ENCODE assay signal across 10 cellular contexts in genomic region chr10:29659770-29660097, GRCh38. TPM values are rescaled to one million over a fixed set of nuclear protein-coding genes. Genes with fewer than 3 reads are reported as not detected.
A peak's percentile ranks its signal among the peaks of the same experiment; 100 is the strongest.
DNase-seq lines count a peak whose midpoint lies in the region; ATAC-seq, FAIRE-seq and TF ChIP-seq lines count a peak whose summit lies in the region.
"Had no signal": no experiment of that assay in that cellular context is flagged by ENCODE, and none has a peak within 500 bp of the region (broad histone marks: within the 10 kb centered on the region; RNA-seq: fewer than 3 reads in every experiment).

No MANE protein-coding gene starts in this region.

- H3K9me3 ChIP-seq in T-helper 17 cell (ENCODE audit: control insufficient read depth, low read length, poor library complexity, severe bottlenecking) (no peaks in the 10 kb centered on the region), keratinocyte (ENCODE audit: control insufficient read depth, low read depth, low read length) (no peaks in the 10 kb centered on the region)

- H3K27me3 ChIP-seq in keratinocyte (ENCODE audit: control insufficient read depth, extremely low read depth, insufficient read depth, low read length): no peaks in the 10 kb centered on the region

- DNase-seq in HFFc6 (no peak), T-helper 17 cell (no peak), keratinocyte (ENCODE audit: low read depth, low spot score) (no peak), NCI-H446 treated with DMSO at 0.1 percent for 48 hours (lab: John Stamatoyannopoulos, UW) (no peak), NCI-H1930 (lab: John Stamatoyannopoulos, UW) (no peak)
- no peak for DNase-seq in stimulated activated effector memory CD8-positive, alpha-beta T cell treated with anti-CD3 and anti-CD28 coated beads, Interleukin-12 subunit alpha, Interleukin-12 subunit beta, amount 100 ng/mL, for 72 hours (ENCODE audit: low spot score in 2 of 2)
- DNase-seq in activated CD4-positive, alpha-beta T cell treated with anti-CD3 and anti-CD28 coated beads for 1 hour: no peak
- DNase-seq: amygdala, NCI-H345 had no signal

- H3K27me3 Mint-ChIP-seq in HFFc6 (ENCODE audit: insufficient read depth) (peaks cover 13% of the 10 kb centered on the region), T-helper 17 cell (no peaks in the 10 kb centered on the region)

- no peak overlapping the region for H2AFZ ChIP-seq in keratinocyte (ENCODE audit: control insufficient read depth, low read length)

- H3K9me1 ChIP-seq in keratinocyte (ENCODE audit: control insufficient read depth, extremely low read depth, insufficient read depth, low read length): no peaks in the 10 kb centered on the region

- peak overlapping the region; percentile 74 for H3K27ac ChIP-seq in keratinocyte (ENCODE audit: control insufficient read depth, insufficient read depth, low read length)

- H3K4me3 Mint-ChIP-seq in HFFc6 (peak overlapping the region; percentile 29), T-helper 17 cell (peak overlapping the region; percentile 80)
- H3K4me3 Mint-ChIP-seq in stimulated activated effector memory CD8-positive, alpha-beta T cell treated with anti-CD3 and anti-CD28 coated beads, Interleukin-12 subunit alpha, Interleukin-12 subunit beta, amount 100 ng/mL, for 72 hours: peak overlapping the region; percentile 58

- no peak for TF ChIP-seq CTCF in HFFc6 (IDR thresholded peaks at IDR 0.05)
- no peak for TF ChIP-seq CTCF in keratinocyte (optimal IDR thresholded peaks at IDR 0.05 in 1 of 3, IDR thresholded peaks at IDR 0.05 in 1 of 3, conservative IDR thresholded peaks at IDR 0.05 in 1 of 3; ENCODE audit: extremely low read depth in 1 of 3, insufficient read depth in 2 of 3, low read length in 3 of 3)

- no peak overlapping the region for H3K4me3 ChIP-seq in keratinocyte (ENCODE audit: control insufficient read depth in 2 of 3, extremely low read depth in 1 of 3, insufficient read depth in 2 of 3, low read depth in 1 of 3, low read length in 3 of 3)

- dilution Hi-C loops in keratinocyte (cut with MboI; ENCODE audit: extremely low pct_ligation_motif_present, low sequenced_read_pairs): no loop called here

- H3K36me3 ChIP-seq in keratinocyte (ENCODE audit: control insufficient read depth in 2 of 2, extremely low read depth in 1 of 2, insufficient read depth in 2 of 2, low read length in 2 of 2): peaks cover 6 to 13% of the 10 kb centered on the region in 2 experiments

- no peak for FAIRE-seq in keratinocyte (lab: Jason Lieb, UNC)

- peaks cover 33% of the 10 kb centered on the region for H3K4me1 ChIP-seq in keratinocyte (ENCODE audit: control insufficient read depth, extremely low read depth, insufficient read depth, low read length)

- H3K27ac Mint-ChIP-seq in HFFc6 (peak overlapping the region; percentile 92), T-helper 17 cell (peak overlapping the region; percentile 96)
- no peak overlapping the region for H3K27ac Mint-ChIP-seq in stimulated activated effector memory CD8-positive, alpha-beta T cell treated with anti-CD3 and anti-CD28 coated beads, Interleukin-12 subunit alpha, Interleukin-12 subunit beta, amount 100 ng/mL, for 72 hours

- H3K9me3 Mint-ChIP-seq in HFFc6: peaks cover 23% of the 10 kb centered on the region
- no peaks in the 10 kb centered on the region for H3K9me3 Mint-ChIP-seq in stimulated activated effector memory CD8-positive, alpha-beta T cell treated with anti-CD3 and anti-CD28 coated beads, Interleukin-12 subunit alpha, Interleukin-12 subunit beta, amount 100 ng/mL, for 72 hours

- no peak for ATAC-seq in T-helper 17 cell
- ATAC-seq in stimulated activated effector memory CD8-positive, alpha-beta T cell treated with anti-CD3 and anti-CD28 coated beads, Interleukin-12 subunit alpha, Interleukin-12 subunit beta, amount 100 ng/mL, for 72 hours: no peak
- no peak for ATAC-seq in GM21423 (IDR thresholded peaks at IDR 0.05; ENCODE audit: unreplicated experiment)

- H4K20me1 ChIP-seq in keratinocyte (ENCODE audit: control insufficient read depth, extremely low read depth, insufficient read depth, low read length): no peaks in the 10 kb centered on the region

- H3K4me1 Mint-ChIP-seq in HFFc6 (ENCODE audit: low read depth): peaks cover 25% of the 10 kb centered on the region
- H3K4me1 Mint-ChIP-seq in T-helper 17 cell: peaks cover 19% of the 10 kb centered on the region
- H3K4me1 Mint-ChIP-seq in stimulated activated effector memory CD8-positive, alpha-beta T cell treated with anti-CD3 and anti-CD28 coated beads, Interleukin-12 subunit alpha, Interleukin-12 subunit beta, amount 100 ng/mL, for 72 hours: peaks cover 40% of the 10 kb centered on the region

- H3K79me2 ChIP-seq in keratinocyte (ENCODE audit: control insufficient read depth, insufficient read depth, low read length): peaks cover 8% of the 10 kb centered on the region

- peaks cover 14% of the 10 kb centered on the region for H3K36me3 Mint-ChIP-seq in HFFc6 (ENCODE audit: low read depth)
- peaks cover 5% of the 10 kb centered on the region for H3K36me3 Mint-ChIP-seq in T-helper 17 cell (ENCODE audit: low read depth)
- peaks cover 22% of the 10 kb centered on the region for H3K36me3 Mint-ChIP-seq in stimulated activated effector memory CD8-positive, alpha-beta T cell treated with anti-CD3 and anti-CD28 coated beads, Interleukin-12 subunit alpha, Interleukin-12 subunit beta, amount 100 ng/mL, for 72 hours

- peak overlapping the region; percentile 50 for H3K9ac ChIP-seq in keratinocyte (ENCODE audit: control insufficient read depth, extremely low read depth, insufficient read depth, low read length)

- H3K4me2 ChIP-seq in keratinocyte (ENCODE audit: control insufficient read depth, extremely low read depth, insufficient read depth, low read depth, low read length): peak overlapping the region; percentile 63

RNA-seq across cellular contexts. Expression of gene SVIL, which starts 25.0 kb away (rescaled TPM):
- total RNA-seq in HFFc6 (2021; fragmentation: NEBNext Ultra II Directional; extraction: Animal tissue kit (Norgen Biotek cat#: 25700)): under 1 TPM; 0.22 to 0.89 (median 0.48) TPM
- total RNA-seq in T-helper 17 cell: 10 to 100 TPM; 39.5 to 46.4 TPM
- polyA plus RNA-seq in keratinocyte: 12.0 to 24.0 TPM (median 16.2 TPM) in 3 replicates
- 54.2 TPM for polyA plus RNA-seq in keratinocyte (2011; ENCODE audit: low read depth)
- polyA plus RNA-seq in keratinocyte (2011; cell fraction: cytosol; rRNA removed): 14.1 and 14.5 TPM in 2 replicates
- polyA plus RNA-seq in keratinocyte (2011; cell fraction: nucleus; rRNA removed): 54.5 and 61.4 TPM in 2 replicates
- polyA plus RNA-seq in keratinocyte (2012; ENCODE audit: low replicate concordance): 21.1 and 27.6 TPM in 2 replicates
- polyA minus RNA-seq in keratinocyte: 23.1 to 93.4 TPM (median 35.1 TPM) in 3 replicates
- 29.7 TPM for polyA minus RNA-seq in keratinocyte (2011; cell fraction: cytosol; rRNA and poly(A)+ RNA removed)
- polyA minus RNA-seq in keratinocyte (2011; cell fraction: nucleus; rRNA and poly(A)+ RNA removed): 54.7 and 104 TPM in 2 replicates

Comparison
In these comparisons a context has a peak if more than half of its experiments do, and no peak if none do; other contexts are left out.
1. H3K4me3 Mint-ChIP-seq: peak in every context shown above with its lines; median percentile 80 in T-helper 17 cell; 58 in stimulated activated effector memory CD8-positive, alpha-beta T cell treated with anti-CD3 and anti-CD28 coated beads, Interleukin-12 subunit alpha, Interleukin-12 subunit beta, amount 100 ng/mL, for 72 hours; 29 in HFFc6.
2. RNA of gene SVIL, which starts 25.0 kb away (total RNA-seq): 39.5 to 46.4 TPM in T-helper 17 cell; 0.22 to 0.89 TPM in HFFc6; every median in the first group is over 10 times any median in the second.